1 cellular context compared by ENCODE assay signal in genomic region chr21:33976082-33976979, GRCh38.
TF ChIP-seq lines count a peak whose summit lies in the region.

No MANE protein-coding gene starts in this region.

TF ChIP-seq in HepG2, 621 proteins besides CTCF, POLR2A, EP300 and RAD21 (continued from another document):
- TF ChIP-seq ELF3 (CRISPR knock-in tag; IDR thresholded peaks at IDR 0.05) = peak; percentile 87
- no peak for TF ChIP-seq MTERF4 (CRISPR knock-in tag; IDR thresholded peaks at IDR 0.05)
- TF ChIP-seq DMAP1 (CRISPR knock-in tag; IDR thresholded peaks at IDR 0.05) = peak; percentile 23; the same call in 1 of the 2 replicates
- no peak for TF ChIP-seq FIP1L1 (IDR thresholded peaks at IDR 0.05; ENCODE audit: borderline replicate concordance, insufficient read depth, low read depth, low read length)
- TF ChIP-seq TCF12 (IDR thresholded peaks at IDR 0.05) = no peak
- no peak for TF ChIP-seq TCF12 (CRISPR knock-in tag; IDR thresholded peaks at IDR 0.05)
- TF ChIP-seq FOXA3 (CRISPR knock-in tag; IDR thresholded peaks at IDR 0.05) = no peak
- TF ChIP-seq NFYC (CRISPR knock-in tag; IDR thresholded peaks at IDR 0.05) = no peak
- no peak for TF ChIP-seq ZNF484 (CRISPR knock-in tag; IDR thresholded peaks at IDR 0.05; ENCODE audit: borderline replicate concordance, low read depth)
- TF ChIP-seq DRAP1 (CRISPR knock-in tag; IDR thresholded peaks at IDR 0.05) = 0 out of 2 replicates have a peak, but pooled peaks have one; percentile 4
- TF ChIP-seq ZNF253 (CRISPR knock-in tag; IDR thresholded peaks at IDR 0.05; ENCODE audit: borderline replicate concordance) = no peak
- no peak for TF ChIP-seq RERE (CRISPR knock-in tag; IDR thresholded peaks at IDR 0.05; ENCODE audit: low read depth)
- TF ChIP-seq ZFAT (CRISPR knock-in tag; conservative IDR thresholded peaks at IDR 0.05) = no peak
- TF ChIP-seq YEATS2 (CRISPR knock-in tag; IDR thresholded peaks at IDR 0.05; ENCODE audit: borderline replicate concordance) = no peak
- no peak for TF ChIP-seq ZFP36L2 (CRISPR knock-in tag; IDR thresholded peaks at IDR 0.05)
- no peak for TF ChIP-seq NCOR1 (IDR thresholded peaks at IDR 0.05; ENCODE audit: borderline replicate concordance, low read length)
- TF ChIP-seq ZNF512 (CRISPR knock-in tag; IDR thresholded peaks at IDR 0.05) = no peak
